Comparison of ENCODE assay signal across 8 cellular contexts in genomic region chr9:125513634-125514413, GRCh38.
DNase-seq lines count a peak whose midpoint lies in the region; ATAC-seq and TF ChIP-seq lines count a peak whose summit lies in the region.

No MANE protein-coding gene starts in this region.

- TF ChIP-seq POLR2A in upper lobe of left lung (IDR thresholded peaks at IDR 0.05), result no peak

- DNase-seq in GM06990 (ENCODE audit: extremely low read depth, insufficient read length) (peak; percentile 34), HS-5 (ENCODE audit: low read depth) (peak; percentile 58), amniotic epithelial cell (ENCODE audit: low read depth) (peak; percentile 88), kidney glomerular epithelial cell (lab: John Stamatoyannopoulos, UW) (peak; percentile 78), upper lobe of left lung (peak in 1 of 2 donors; percentile 37), iPS-NIHi11 (ENCODE audit: low spot score) (no peak), HuH-7 (ENCODE audit: low spot score) (no peak)

- WGBS in upper lobe of left lung, 2 donors, result 63 to 64% methylated on average over 14 of the region's 14 CpGs

- H3K27me3 ChIP-seq in GM06990 (replicated peaks; ENCODE audit: control insufficient read depth, insufficient read depth, low read length) (no peaks in the 10 kb centered on the region), upper lobe of left lung (no peaks in the 10 kb centered on the region)

- H3K27ac ChIP-seq in upper lobe of left lung, result peak overlapping the region in 3 of 4 donors; percentile 43 to 59 (median 55)

- ATAC-seq in GM21423 (IDR thresholded peaks at IDR 0.05; ENCODE audit: unreplicated experiment) (peak; percentile 91), upper lobe of left lung (ENCODE audit: low FRiP score in 2 of 2) (peak; percentile 78 to 82)

- no peak for TF ChIP-seq EP300 in upper lobe of left lung (IDR thresholded peaks at IDR 0.05)

- peaks cover 0 to 19% (median 7%) of the 10 kb centered on the region in 4 donors for H3K4me1 ChIP-seq in upper lobe of left lung

- TF ChIP-seq CTCF in GM06990 (IDR thresholded peaks at IDR 0.05; ENCODE audit: insufficient read depth, low read length, poor library complexity, severe bottlenecking) (no peak), upper lobe of left lung (IDR thresholded peaks at IDR 0.05) (no peak)

- H3K9me3 ChIP-seq in upper lobe of left lung, result no peaks in the 10 kb centered on the region

- H3K4me3 ChIP-seq in GM06990 (replicated peaks; ENCODE audit: low read depth, low read length) (peak overlapping the region; percentile 51), upper lobe of left lung (peak overlapping the region in 2 of 4 donors; percentile 31 to 34)

- peaks cover 5% of the 10 kb centered on the region for H3K36me3 ChIP-seq in GM06990 (ENCODE audit: control insufficient read depth, insufficient read depth, low read length)
- no peaks in the 10 kb centered on the region for H3K36me3 ChIP-seq in upper lobe of left lung

Comparison
In these comparisons a context has a peak if more than half of its experiments do, and no peak if none do; other contexts are left out.
1. DNase-seq: peak in GM06990 (single experiment), HS-5 (single experiment), amniotic epithelial cell (single experiment) and kidney glomerular epithelial cell (single experiment); none in iPS-NIHi11 (single experiment) and HuH-7 (single experiment).